Comparison of ENCODE assay signal across 11 cellular contexts in the genomic region with DNA sequence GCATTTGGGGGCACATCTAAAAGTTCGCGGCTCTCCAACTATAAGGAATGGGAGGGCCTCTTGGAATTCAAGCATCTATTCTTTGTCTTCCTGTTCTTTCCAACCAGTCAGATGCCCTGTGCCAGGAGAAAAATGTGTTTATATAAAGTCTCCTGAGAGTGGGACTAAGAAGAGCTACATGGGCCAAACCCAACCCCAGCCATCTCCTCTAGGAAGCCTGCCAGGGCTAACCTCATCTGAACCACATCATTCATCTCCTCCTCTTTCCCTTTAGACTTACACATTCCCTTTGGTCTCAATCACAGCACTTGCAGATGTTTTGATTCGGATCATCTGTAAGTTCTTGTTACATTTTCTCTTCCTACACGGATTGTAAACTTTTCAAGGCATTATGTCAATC.
DNase-seq lines count a peak whose midpoint lies in the region; ATAC-seq and TF ChIP-seq lines count a peak whose summit lies in the region.
"Had no signal": no experiment of that assay in that cellular context is flagged by ENCODE, and none has a peak within 500 bp of the region (broad histone marks: within the 10 kb centered on the region; RNA-seq: fewer than 3 reads in every experiment).

No MANE protein-coding gene starts in this region.

- H3K4me3 ChIP-seq in HFF-Myc (replicated peaks; ENCODE audit: low read depth, low read length) = no peak overlapping the region
- no peak overlapping the region for H3K4me3 ChIP-seq in cardiac fibroblast (replicated peaks in 1 of 2; ENCODE audit: low read depth in 2 of 2, low read length in 2 of 2)
- no peak overlapping the region for H3K4me3 ChIP-seq in left ventricle myocardium inferior
- no peak overlapping the region for H3K4me3 ChIP-seq in upper lobe of right lung
- H3K4me3 ChIP-seq: sigmoid colon had no signal

- H3K9me3 ChIP-seq in left ventricle myocardium inferior (replicated peaks) (no peaks in the 10 kb centered on the region), upper lobe of right lung (no peaks in the 10 kb centered on the region)
- H3K9me3 ChIP-seq: sigmoid colon had no signal

- peak; percentile 48 for DNase-seq in HFF-Myc (ENCODE audit: extremely low read depth, low read depth)
- DNase-seq in cardiac fibroblast (ENCODE audit: low read depth in 2 of 2) = peak; percentile 71 to 88
- DNase-seq in left ventricle myocardium inferior = peak; percentile 45
- DNase-seq in upper lobe of right lung = no peak
- DNase-seq in DMS153 treated with DMSO at 0.1 percent for 48 hours (lab: John Stamatoyannopoulos, UW; ENCODE audit: unreplicated experiment) = no peak
- DNase-seq in NCI-H128 (lab: John Stamatoyannopoulos, UW; ENCODE audit: unreplicated experiment) = no peak
- DNase-seq: activated CD4-positive, alpha-beta memory T cell treated with anti-CD3 and anti-CD28 coated beads, Interleukin-2, amount 10 ng/mL, durations not matched to agents 7 days and 5 days; activated effector memory CD4-positive, alpha-beta T cell treated with anti-CD3 and anti-CD28 coated beads, Interleukin-2, amount 50 U/mL, for 16 hours; natural killer cell; sigmoid colon had no signal

- TF ChIP-seq CTCF in HFF-Myc (IDR thresholded peaks at IDR 0.05; ENCODE audit: low read depth, low read length, missing control alignments) (no peak), cardiac fibroblast (IDR thresholded peaks at IDR 0.05; ENCODE audit: low read depth, low read length) (no peak), left ventricle myocardium inferior (IDR thresholded peaks at IDR 0.05; ENCODE audit: borderline replicate concordance) (no peak), upper lobe of right lung (IDR thresholded peaks at IDR 0.05) (no peak)

- intact Hi-C loops in left ventricle myocardium inferior (cut with micrococcal nuclease) (no loop called here), upper lobe of right lung (cut with DNase I) (no loop called here)

- ATAC-seq in upper lobe of right lung = peak; percentile 57
- ATAC-seq in HG02623 (IDR thresholded peaks at IDR 0.05; ENCODE audit: unreplicated experiment) = no peak
- ATAC-seq: natural killer cell had no signal

- H3K27me3 ChIP-seq in left ventricle myocardium inferior (ENCODE audit: low read depth) (no peaks in the 10 kb centered on the region), upper lobe of right lung (no peaks in the 10 kb centered on the region)
- H3K27me3 ChIP-seq: sigmoid colon had no signal

- H3K27ac ChIP-seq in left ventricle myocardium inferior (replicated peaks) = peak overlapping the region; percentile 43
- no peak overlapping the region for H3K27ac ChIP-seq in upper lobe of right lung

- H3K4me1 ChIP-seq in left ventricle myocardium inferior = peaks cover 53% of the 10 kb centered on the region
- peaks cover 26% of the 10 kb centered on the region for H3K4me1 ChIP-seq in upper lobe of right lung

- H3K36me3 ChIP-seq in left ventricle myocardium inferior (no peaks in the 10 kb centered on the region), upper lobe of right lung (no peaks in the 10 kb centered on the region)
- H3K36me3 ChIP-seq: sigmoid colon had no signal

Comparison
In these comparisons a context has a peak if more than half of its experiments do, and no peak if none do; other contexts are left out.
1. DNase-seq: peak in HFF-Myc (single experiment), cardiac fibroblast (2 of 2) and left ventricle myocardium inferior (single experiment); none in upper lobe of right lung (single experiment), DMS153 treated with DMSO at 0.1 percent for 48 hours (single experiment) and NCI-H128 (single experiment).